31 cellular contexts compared by ENCODE assay signal in genomic region chr7:43937444-43937843, GRCh38.
"Had no signal": no experiment of that assay in that cellular context is flagged by ENCODE, and none has a peak within 500 bp of the region (broad histone marks: within the 10 kb centered on the region; RNA-seq: fewer than 3 reads in every experiment).

No MANE protein-coding gene starts in this region.

- H3K9me3 ChIP-seq: adrenal gland, breast epithelium, colonic mucosa, esophagus muscularis mucosa, gastrocnemius medialis, heart left ventricle had no signal

- ATAC-seq: activated CD4-positive, alpha-beta T cell treated with anti-CD3 and anti-CD28 coated beads for 36 hours; activated CD8-positive, alpha-beta memory T cell treated with anti-CD3 and anti-CD28 coated beads, Interleukin-2, amount 10 ng/mL, durations not matched to agents 7 days and 5 days; activated CD8-positive, alpha-beta T cell treated with anti-CD3 and anti-CD28 coated beads, Interleukin-2, amount 10 ng/mL, durations not matched to agents 7 days and 5 days; activated naive CD8-positive, alpha-beta T cell treated with anti-CD3 and anti-CD28 coated beads, Interleukin-2, amount 50 U/mL, for 24 hours; foreskin keratinocyte; gastrocnemius medialis had no signal

- DNase-seq: activated CD4-positive, alpha-beta memory T cell treated with anti-CD3 and anti-CD28 coated beads for 36 hours; activated CD4-positive, alpha-beta T cell treated with anti-CD3 and anti-CD28 coated beads for 36 hours; activated CD4-positive, alpha-beta T cell treated with anti-CD3 and anti-CD28 coated beads, Interleukin-2, amount 10 ng/mL, durations not matched to agents 24 days and 14 days; activated CD4-positive, CD25-positive, alpha-beta regulatory T cell; activated CD4-positive, CD25-positive, alpha-beta regulatory T cell treated with anti-CD3 and anti-CD28 coated beads, Interleukin-2, amount 50 U/mL, for 72 hours; activated CD8-positive, alpha-beta memory T cell treated with anti-CD3 and anti-CD28 coated beads, Interleukin-2, amount 10 ng/mL, durations not matched to agents 7 days and 5 days; activated CD8-positive, alpha-beta memory T cell treated with anti-CD3 and anti-CD28 coated beads, Interleukin-2, amount 50 U/mL, for 4 hours; activated CD8-positive, alpha-beta T cell treated with anti-CD3 and anti-CD28 coated beads, Interleukin-2, amount 10 ng/mL, durations not matched to agents 7 days and 5 days; activated effector memory CD4-positive, alpha-beta T cell treated with anti-CD3 and anti-CD28 coated beads, Interleukin-2, amount 50 U/mL, for 16 hours; activated naive CD4-positive, alpha-beta T cell treated with anti-CD3 and anti-CD28 coated beads for 36 hours; activated naive CD8-positive, alpha-beta T cell treated with anti-CD3 and anti-CD28 coated beads for 36 hours; activated naive CD8-positive, alpha-beta T cell treated with anti-CD3 and anti-CD28 coated beads, Interleukin-2, amount 50 U/mL, for 24 hours; activated T-cell treated with anti-CD3 and anti-CD28 coated beads, Interleukin-2, amount 50 U/mL, for 1 hour; activated T-cell treated with anti-CD3 and anti-CD28 coated beads, Interleukin-2, amount 50 U/mL, for 48 hours; amygdala; aorta; central memory CD4-positive, alpha-beta T cell; cerebellar nuclear complex; colonic mucosa; dorsolateral prefrontal cortex; effector memory CD4-positive, alpha-beta T cell; erythroblast; foreskin keratinocyte; gastrocnemius medialis; glutamatergic neuron; heart left ventricle; T-helper 2 cell had no signal

- H3K4me1 ChIP-seq: breast epithelium, colonic mucosa, foreskin keratinocyte had no signal

- H3K4me3 ChIP-seq: adrenal gland, breast epithelium, cardiac muscle cell, colonic mucosa, dorsolateral prefrontal cortex, esophagus muscularis mucosa, gastrocnemius medialis, heart left ventricle had no signal

- H3K36me3 ChIP-seq: adrenal gland, breast epithelium, cardiac muscle cell, colonic mucosa, gastrocnemius medialis had no signal

- H3K27me3 ChIP-seq: adrenal gland, breast epithelium, cardiac muscle cell, colonic mucosa, dorsolateral prefrontal cortex, esophagus muscularis mucosa, foreskin keratinocyte, gastrocnemius medialis, heart left ventricle had no signal
